17 cellular contexts compared by ENCODE assay signal in the genomic region with DNA sequence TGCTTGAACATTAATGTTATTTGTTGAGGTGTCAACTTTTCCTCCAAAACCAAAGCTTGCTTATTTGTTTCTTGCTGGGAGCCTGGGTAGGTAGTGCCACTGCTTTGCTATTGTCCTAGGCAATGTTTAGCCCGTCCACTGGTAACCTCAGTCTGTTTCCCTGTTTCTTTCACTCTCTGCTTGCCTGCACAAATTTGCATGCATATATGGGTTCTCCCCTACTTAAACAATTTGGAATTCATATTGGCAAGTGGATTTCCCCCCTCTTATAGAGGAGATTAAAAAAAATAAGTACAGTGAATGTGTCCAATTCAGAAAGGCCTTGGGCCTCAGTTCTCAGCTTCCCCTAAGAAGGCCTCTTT. TPM values are rescaled to one million over a fixed set of nuclear protein-coding genes. Genes with fewer than 3 reads are reported as not detected.
DNase-seq lines count a peak whose midpoint lies in the region; ATAC-seq, FAIRE-seq and TF ChIP-seq lines count a peak whose summit lies in the region.
"Had no signal": no experiment of that assay in that cellular context is flagged by ENCODE, and none has a peak within 500 bp of the region (broad histone marks: within the 10 kb centered on the region; RNA-seq: fewer than 3 reads in every experiment).

No MANE protein-coding gene starts in this region.

- TF ChIP-seq CTCF in astrocyte (IDR thresholded peaks at IDR 0.05; ENCODE audit: insufficient read depth, low read depth, low read length) = no peak
- no peak for TF ChIP-seq CTCF in lower lobe of right lung (IDR thresholded peaks at IDR 0.05)
- TF ChIP-seq CTCF in gastrocnemius medialis (IDR thresholded peaks at IDR 0.05 in 4 of 5, conservative IDR thresholded peaks at IDR 0.05 in 1 of 5) = no peak

- ATAC-seq in lower lobe of right lung = no peak
- peak in 1 of 2 donors; percentile 16 for ATAC-seq in gastrocnemius medialis
- ATAC-seq in GM18517 (IDR thresholded peaks at IDR 0.05; ENCODE audit: unreplicated experiment) = no peak
- no peak for ATAC-seq in natural killer cell treated with Interleukin-12 subunit alpha and Interleukin-12 subunit beta and Interleukin-15 and Interleukin-18, amount 100 ng/mL, for 72 hours
- ATAC-seq: activated T-helper 17 cell treated with anti-CD3 and anti-CD28 coated beads, Interleukin-2, amount 50 U/mL, for 72 hours had no signal

- intact Hi-C loops in lower lobe of right lung (cut with DNase I) (no loop called here), gastrocnemius medialis (cut with DNase I; ENCODE audit: low total_unique reads) (no loop called here)

- DNase-seq in GM23248 (no peak), astrocyte (ENCODE audit: low read depth) (no peak), lower lobe of right lung (no peak), gastrocnemius medialis (no peak), midbrain (lab: John Stamatoyannopoulos, UW) (no peak), A172 (ENCODE audit: low spot score) (no peak)
- DNase-seq in natural killer cell treated with Interleukin-12 subunit alpha and Interleukin-12 subunit beta and Interleukin-15 and Interleukin-18, amount 100 ng/mL, for 72 hours (ENCODE audit: low spot score) = no peak
- DNase-seq: activated CD4-positive, alpha-beta T cell treated with anti-CD3 and anti-CD28 coated beads, Interleukin-2, amount 50 U/mL, for 4 hours; body of pancreas; HCEC 1CT; Peyer's patch had no signal

- no peak overlapping the region for H3K27ac Mint-ChIP-seq in astrocyte (ENCODE audit: unreplicated experiment)
- H3K27ac Mint-ChIP-seq in natural killer cell treated with Interleukin-12 subunit alpha and Interleukin-12 subunit beta and Interleukin-15 and Interleukin-18, amount 100 ng/mL, for 72 hours = no peak overlapping the region
- H3K27ac Mint-ChIP-seq: activated T-helper 17 cell treated with anti-CD3 and anti-CD28 coated beads, Interleukin-2, amount 50 U/mL, for 72 hours; memory B cell; T-helper 2 cell treated with Interferon-gamma antibody and Interleukin-4, amounts not matched to agents 5 μg/mL and 100 μg/mL, for 36 hours had no signal

- H3K27me3 Mint-ChIP-seq in astrocyte (ENCODE audit: low read depth, unreplicated experiment) = no peaks in the 10 kb centered on the region
- H3K27me3 Mint-ChIP-seq in natural killer cell treated with Interleukin-12 subunit alpha and Interleukin-12 subunit beta and Interleukin-15 and Interleukin-18, amount 100 ng/mL, for 72 hours = peaks cover 14 to 28% of the 10 kb centered on the region in 2 donors

- H3K79me2 ChIP-seq in GM23248 (ENCODE audit: insufficient read depth) (no peaks in the 10 kb centered on the region), astrocyte (ENCODE audit: insufficient read depth, low read length) (no peaks in the 10 kb centered on the region)

- H3K27ac ChIP-seq in GM23248 (peak overlapping the region; percentile 58), astrocyte (ENCODE audit: low read depth, low read length) (no peak overlapping the region), lower lobe of right lung (peak overlapping the region; percentile 19), gastrocnemius medialis (peak overlapping the region; percentile 39 to 61 (median 53))

- WGBS in GM23248 (ENCODE audit: low coverage in 1 of 2, low lambda C conversion rate in 2 of 2, missing lambda C conversion rate in 2 of 2), 2 experiments = 90 to 91% methylated on average over 1 of the region's 1 CpG

- H3F3A ChIP-seq in GM23248 (ENCODE audit: insufficient read depth) = peaks cover 5% of the 10 kb centered on the region

- peaks cover 5% of the 10 kb centered on the region for H3K4me1 Mint-ChIP-seq in astrocyte (ENCODE audit: low read depth, unreplicated experiment)
- no peaks in the 10 kb centered on the region for H3K4me1 Mint-ChIP-seq in natural killer cell treated with Interleukin-12 subunit alpha and Interleukin-12 subunit beta and Interleukin-15 and Interleukin-18, amount 100 ng/mL, for 72 hours (ENCODE audit: low read depth in 2 of 2)
- H3K4me1 Mint-ChIP-seq: activated T-helper 17 cell treated with anti-CD3 and anti-CD28 coated beads, Interleukin-2, amount 50 U/mL, for 72 hours; memory B cell had no signal

- FAIRE-seq in astrocyte (lab: Jason Lieb, UNC) = no peak
- FAIRE-seq: GM12891 had no signal

- H2AFZ ChIP-seq in GM23248 (peak overlapping the region; percentile 91), astrocyte (ENCODE audit: low read depth, low read length) (peak overlapping the region; percentile 58)

- H3K27me3 ChIP-seq in GM23248 (replicated peaks; ENCODE audit: insufficient read depth) (no peaks in the 10 kb centered on the region), astrocyte (ENCODE audit: insufficient read depth, low read length) (no peaks in the 10 kb centered on the region), lower lobe of right lung (ENCODE audit: low read depth) (no peaks in the 10 kb centered on the region), gastrocnemius medialis (no peaks in the 10 kb centered on the region)
- H3K27me3 ChIP-seq: body of pancreas, Peyer's patch had no signal

- in situ Hi-C loops in GM23248 (cut with MboI) = no loop called here
- in situ Hi-C loops in gastrocnemius medialis (cut with MboI; ENCODE audit: low sequenced_read_pairs in 4 of 4) = no loop called here

- H3K4me3 Mint-ChIP-seq in astrocyte (ENCODE audit: unreplicated experiment) = no peak overlapping the region
- no peak overlapping the region for H3K4me3 Mint-ChIP-seq in natural killer cell treated with Interleukin-12 subunit alpha and Interleukin-12 subunit beta and Interleukin-15 and Interleukin-18, amount 100 ng/mL, for 72 hours
- H3K4me3 Mint-ChIP-seq: activated T-helper 17 cell treated with anti-CD3 and anti-CD28 coated beads, Interleukin-2, amount 50 U/mL, for 72 hours; memory B cell; T-helper 2 cell treated with Interferon-gamma antibody and Interleukin-4, amounts not matched to agents 5 μg/mL and 100 μg/mL, for 36 hours had no signal

- no peaks in the 10 kb centered on the region for H3K36me3 Mint-ChIP-seq in astrocyte (ENCODE audit: low read depth, unreplicated experiment)
- H3K36me3 Mint-ChIP-seq in natural killer cell treated with Interleukin-12 subunit alpha and Interleukin-12 subunit beta and Interleukin-15 and Interleukin-18, amount 100 ng/mL, for 72 hours = no peaks in the 10 kb centered on the region
- H3K36me3 Mint-ChIP-seq: memory B cell had no signal

- H3K4me1 ChIP-seq in GM23248 (ENCODE audit: insufficient read depth) (peaks cover 15% of the 10 kb centered on the region), astrocyte (ENCODE audit: insufficient read depth, low read length) (peaks cover 11% of the 10 kb centered on the region), lower lobe of right lung (no peaks in the 10 kb centered on the region), gastrocnemius medialis (peaks cover 11 to 13% of the 10 kb centered on the region in 2 donors)

- H3K4me3 ChIP-seq in GM23248 (peak overlapping the region; percentile 46), astrocyte (ENCODE audit: insufficient read depth, low read depth, low read length) (no peak overlapping the region), lower lobe of right lung (no peak overlapping the region), gastrocnemius medialis (no peak overlapping the region)
- H3K4me3 ChIP-seq: body of pancreas, Peyer's patch had no signal

- H3K9ac ChIP-seq in GM23248 (peak overlapping the region; percentile 71), astrocyte (ENCODE audit: low read length) (peak overlapping the region; percentile 19)

- H3K4me2 ChIP-seq in GM23248 (ENCODE audit: unreplicated experiment) (peak overlapping the region; percentile 72), astrocyte (ENCODE audit: low read length) (no peak overlapping the region)

- no peaks in the 10 kb centered on the region for H3K9me3 Mint-ChIP-seq in astrocyte (ENCODE audit: unreplicated experiment)
- H3K9me3 Mint-ChIP-seq in natural killer cell treated with Interleukin-12 subunit alpha and Interleukin-12 subunit beta and Interleukin-15 and Interleukin-18, amount 100 ng/mL, for 72 hours = no peaks in the 10 kb centered on the region
- H3K9me3 Mint-ChIP-seq: activated T-helper 17 cell treated with anti-CD3 and anti-CD28 coated beads, Interleukin-2, amount 50 U/mL, for 72 hours; memory B cell; T-helper 2 cell treated with Interferon-gamma antibody and Interleukin-4, amounts not matched to agents 5 μg/mL and 100 μg/mL, for 36 hours had no signal

- no peaks in the 10 kb centered on the region for H3K36me3 ChIP-seq in GM23248 (ENCODE audit: low read depth)
- H3K36me3 ChIP-seq in astrocyte (ENCODE audit: insufficient read depth, low read length) = no peaks in the 10 kb centered on the region
- H3K36me3 ChIP-seq in lower lobe of right lung = no peaks in the 10 kb centered on the region
- H3K36me3 ChIP-seq in gastrocnemius medialis = no peaks in the 10 kb centered on the region
- H3K36me3 ChIP-seq: Peyer's patch had no signal

- H4K20me1 ChIP-seq in GM23248 (ENCODE audit: insufficient read depth) = no peaks in the 10 kb centered on the region
- no peaks in the 10 kb centered on the region for H4K20me1 ChIP-seq in astrocyte (ENCODE audit: insufficient read depth, low read length)

- no peak for TF ChIP-seq POLR2A in gastrocnemius medialis (IDR thresholded peaks at IDR 0.05)

- H3K9me2 ChIP-seq in GM23248 (ENCODE audit: insufficient read depth) = no peaks in the 10 kb centered on the region

- H3K9me3 ChIP-seq in GM23248 (ENCODE audit: low read depth) = no peaks in the 10 kb centered on the region
- no peaks in the 10 kb centered on the region for H3K9me3 ChIP-seq in astrocyte (ENCODE audit: insufficient read depth, low read depth, low read length)
- no peaks in the 10 kb centered on the region for H3K9me3 ChIP-seq in lower lobe of right lung
- no peaks in the 10 kb centered on the region for H3K9me3 ChIP-seq in gastrocnemius medialis
- H3K9me3 ChIP-seq: body of pancreas, Peyer's patch had no signal

RNA-seq across cellular contexts. Expression of a gene that starts 45.0 kb away (rescaled TPM):
- 16.8 and 18.4 TPM in 2 replicates for total RNA-seq in GM23248 (2014; rRNA removed; shearing (Covaris generic))
- polyA plus RNA-seq in GM23248 (2016; fragmentation: Nextera tagmentation; extraction: Ambion mirVana) = 20.8 and 21.6 TPM in 2 replicates
- total RNA-seq in astrocyte (20.2 TPM in 2 replicates), lower lobe of right lung (10.1 TPM), gastrocnemius medialis (1 to 10 TPM; 3.7 to 7.4 (median 4.6) TPM)
- total RNA-seq in A172 (2014; rRNA removed; shearing (Covaris generic)) = 3.1 and 4.5 TPM in 2 replicates
- total RNA-seq in natural killer cell treated with Interleukin-12 subunit alpha and Interleukin-12 subunit beta and Interleukin-15 and Interleukin-18, amount 100 ng/mL, for 72 hours = 1 to 10 TPM in 1 of 2 donors, not detected in 1; 1.5 TPM
- total RNA-seq: NCI-H460 had no signal
